Comparison of ENCODE assay signal across 17 cellular contexts in genomic region chr22:20420157-20420842, GRCh38. TPM values are rescaled to one million over a fixed set of nuclear protein-coding genes. Genes with fewer than 3 reads are reported as not detected.
DNase-seq lines count a peak whose midpoint lies in the region; ATAC-seq, FAIRE-seq and TF ChIP-seq lines count a peak whose summit lies in the region.
"Had no signal": no experiment of that assay in that cellular context is flagged by ENCODE, and none has a peak within 500 bp of the region (broad histone marks: within the 10 kb centered on the region; RNA-seq: fewer than 3 reads in every experiment).

No MANE protein-coding gene starts in this region.

- no peak overlapping the region for H3K14ac ChIP-seq in H9 (ENCODE audit: insufficient read depth, low read length)

- H3K23ac ChIP-seq in H9 (ENCODE audit: insufficient read length, low read depth, low read length) = no peak overlapping the region

- H4K5ac ChIP-seq in H9 (ENCODE audit: insufficient read length, low read depth, low read length) = no peak overlapping the region

- H3K4ac ChIP-seq in H9 (ENCODE audit: low read depth, low read length) = no peak overlapping the region

- H3K36me3 ChIP-seq in Peyer's patch (no peaks in the 10 kb centered on the region), left lung (peaks cover 0 to 5% of the 10 kb centered on the region in 2 donors)

- H3K56ac ChIP-seq in H9 (ENCODE audit: insufficient read length, low read depth, low read length) = no peak overlapping the region

- peaks cover 7% of the 10 kb centered on the region in 2 experiments for H3K4me1 Mint-ChIP-seq in H9

- no peak for ATAC-seq in left lung
- no peak for ATAC-seq in GM19351 (IDR thresholded peaks at IDR 0.05; ENCODE audit: unreplicated experiment)

- H3K4me1 ChIP-seq in Peyer's patch (peaks cover 0 to 16% (median 4%) of the 10 kb centered on the region in 4 donors), left lung (peaks cover 3 to 12% of the 10 kb centered on the region in 2 donors), H9 (ENCODE audit: insufficient read depth, low read length) (no peaks in the 10 kb centered on the region)

- no peak overlapping the region for H4K91ac ChIP-seq in H9 (ENCODE audit: insufficient read length, low read depth, low read length)

- H2AK5ac ChIP-seq in H9 (ENCODE audit: insufficient read length, low read length) = no peak overlapping the region

- no peak overlapping the region for H3K27ac Mint-ChIP-seq in H9
- H3K27ac Mint-ChIP-seq: B cell; CD4-positive, alpha-beta T cell had no signal

- TF ChIP-seq POLR2A in Peyer's patch (IDR thresholded peaks at IDR 0.05) = no peak

- H3K27me3 Mint-ChIP-seq in H9 (ENCODE audit: low read depth) = peaks cover 13% of the 10 kb centered on the region

- peak; percentile 65 for FAIRE-seq in urothelium cell line (lab: Jason Lieb, UNC)
- FAIRE-seq: HTR-8/SVneo had no signal

- no peak overlapping the region for H2BK15ac ChIP-seq in H9 (ENCODE audit: low read depth, low read length)

- H3K4me3 ChIP-seq in Peyer's patch (no peak overlapping the region), left lung (no peak overlapping the region)
- H3K4me3 ChIP-seq: HAP-1, SJSA1 had no signal

- H4K8ac ChIP-seq in H9 (replicated peaks; ENCODE audit: insufficient read length, low read depth, low read length) = no peak overlapping the region

- H3K79me1 ChIP-seq in H9 (ENCODE audit: insufficient read depth, low read depth, low read length, poor library complexity, severe bottlenecking) = no peaks in the 10 kb centered on the region

- H3K27ac ChIP-seq in Peyer's patch = no peak overlapping the region
- no peak overlapping the region for H3K27ac ChIP-seq in left lung
- no peak overlapping the region for H3K27ac ChIP-seq in H9 (ENCODE audit: insufficient read length, low read depth, low read length)
- H3K27ac ChIP-seq: HL-60, RWPE1, SJSA1 had no signal

- no peak overlapping the region for H2AFZ ChIP-seq in H9 (ENCODE audit: low read length)

- H2BK120ac ChIP-seq in H9 (ENCODE audit: low read depth, low read length, poor library complexity, severe bottlenecking) = no peak overlapping the region

- H3K4me3 Mint-ChIP-seq in H9 = no peak overlapping the region
- H3K4me3 Mint-ChIP-seq: B cell; CD4-positive, alpha-beta T cell had no signal

- WGBS in H9 (ENCODE audit: extremely low coverage, insufficient read length, low lambda C conversion rate) = no CpG with 5 or more reads among the region's 11 CpGs

- no peak overlapping the region for H3K18ac ChIP-seq in H9 (ENCODE audit: insufficient read length, low read depth, low read length)

- no peak for TF ChIP-seq CTCF in Peyer's patch (IDR thresholded peaks at IDR 0.05)
- TF ChIP-seq CTCF in left lung (IDR thresholded peaks at IDR 0.05) = no peak
- TF ChIP-seq CTCF in H9 (conservative IDR thresholded peaks at IDR 0.05) = no peak

- H3K9me3 ChIP-seq in Peyer's patch (no peaks in the 10 kb centered on the region), left lung (no peaks in the 10 kb centered on the region), H9 (ENCODE audit: control insufficient read depth, low read depth, low read length) (no peaks in the 10 kb centered on the region)
- H3K9me3 ChIP-seq: HAP-1, SJSA1 had no signal

- DNase-seq in Peyer's patch (peak in 2 of 3 donors; percentile 20 to 36), cerebellar cortex (ENCODE audit: low spot score) (peak; percentile 31), left lung (peak; percentile 5 to 13), urothelium cell line (ENCODE audit: low spot score) (no peak), H9 (no peak), GF-D8 (lab: John Stamatoyannopoulos, UW) (no peak)
- DNase-seq: CD4-positive, alpha-beta T cell; NCI-H1417 treated with DMSO at 0.1 percent for 48 hours; NCI-H2029; NCI-H748 treated with DMSO at 0.1 percent for 48 hours had no signal

- no peak overlapping the region for H3T11ph ChIP-seq in H9 (ENCODE audit: low read length)

- no peaks in the 10 kb centered on the region for H3K9me3 Mint-ChIP-seq in H9
- H3K9me3 Mint-ChIP-seq: CD4-positive, alpha-beta T cell had no signal

- peaks cover 4% of the 10 kb centered on the region for H3K23me2 ChIP-seq in H9 (ENCODE audit: insufficient read length, low read depth, low read length, poor library complexity, severe bottlenecking)

- H3K79me2 ChIP-seq in H9 (ENCODE audit: insufficient read depth, low read length) = no peaks in the 10 kb centered on the region

- no peaks in the 10 kb centered on the region for H3K27me3 ChIP-seq in Peyer's patch
- H3K27me3 ChIP-seq in left lung = peaks cover 0 to 22% of the 10 kb centered on the region in 2 donors
- no peaks in the 10 kb centered on the region for H3K27me3 ChIP-seq in H9 (ENCODE audit: insufficient read depth, low read length)
- H3K27me3 ChIP-seq: SJSA1 had no signal

- intact Hi-C loops in left lung (cut with DNase I) = loop anchor here in 1 of 2 donors (10.0 kb wide), 1 partner anchor 75 kb away; the partner anchor contains the start of gene KLHL22

- no peak overlapping the region for H3K9ac ChIP-seq in H9 (ENCODE audit: extremely low read depth, insufficient read length, low read length)

- no peak overlapping the region for H2BK20ac ChIP-seq in H9 (ENCODE audit: low read depth, low read length, poor library complexity, severe bottlenecking)

- H2BK5ac ChIP-seq in H9 (ENCODE audit: insufficient read length, low read length) = no peak overlapping the region

- H2BK12ac ChIP-seq in H9 (ENCODE audit: insufficient read length, low read depth, low read length) = no peak overlapping the region

- H3K4me2 ChIP-seq in H9 (ENCODE audit: insufficient read depth, insufficient read length, low read length) = no peak overlapping the region

- H4K20me1 ChIP-seq in H9 (ENCODE audit: control insufficient read depth, insufficient read depth, insufficient read length) = no peaks in the 10 kb centered on the region

- peaks cover 0 to 2% (median 0%) of the 10 kb centered on the region in 3 experiments; a peak in 2 of 7 replicates for H3K36me3 Mint-ChIP-seq in H9 (ENCODE audit: insufficient read depth in 1 of 3, low read depth in 3 of 3)

RNA-seq across cellular contexts. Expression of gene SCARF2, which starts 17.3 kb away (rescaled TPM):
- total RNA-seq in Peyer's patch = 1 to 10 TPM; 3.5 to 8.3 (median 5.2) TPM
- 10 to 100 TPM; 22.9 to 24.1 TPM for total RNA-seq in left lung
- 10.8 and 12.7 TPM in 2 replicates for total RNA-seq in H9 (2021)

RNA-seq across cellular contexts. Expression of gene ZNF74, which starts 26.3 kb away (rescaled TPM):
- 10 to 100 TPM in 2 of 4 donors, 1 to 10 TPM in 2; 2.1 to 12.0 (median 9.3) TPM for total RNA-seq in Peyer's patch
- 10 to 100 TPM; 11.0 to 13.5 TPM for total RNA-seq in left lung
- 29.8 and 34.3 TPM in 2 replicates for total RNA-seq in H9 (2021)

Comparison
In these comparisons a context has a peak if more than half of its experiments do, and no peak if none do; other contexts are left out.
1. DNase-seq: peak in Peyer's patch (2 of 3), cerebellar cortex (single experiment) and left lung (2 of 2); none in urothelium cell line (single experiment), H9 (single experiment) and GF-D8 (single experiment).